ENCODE assay signal across 11 cellular contexts in the genomic region with DNA sequence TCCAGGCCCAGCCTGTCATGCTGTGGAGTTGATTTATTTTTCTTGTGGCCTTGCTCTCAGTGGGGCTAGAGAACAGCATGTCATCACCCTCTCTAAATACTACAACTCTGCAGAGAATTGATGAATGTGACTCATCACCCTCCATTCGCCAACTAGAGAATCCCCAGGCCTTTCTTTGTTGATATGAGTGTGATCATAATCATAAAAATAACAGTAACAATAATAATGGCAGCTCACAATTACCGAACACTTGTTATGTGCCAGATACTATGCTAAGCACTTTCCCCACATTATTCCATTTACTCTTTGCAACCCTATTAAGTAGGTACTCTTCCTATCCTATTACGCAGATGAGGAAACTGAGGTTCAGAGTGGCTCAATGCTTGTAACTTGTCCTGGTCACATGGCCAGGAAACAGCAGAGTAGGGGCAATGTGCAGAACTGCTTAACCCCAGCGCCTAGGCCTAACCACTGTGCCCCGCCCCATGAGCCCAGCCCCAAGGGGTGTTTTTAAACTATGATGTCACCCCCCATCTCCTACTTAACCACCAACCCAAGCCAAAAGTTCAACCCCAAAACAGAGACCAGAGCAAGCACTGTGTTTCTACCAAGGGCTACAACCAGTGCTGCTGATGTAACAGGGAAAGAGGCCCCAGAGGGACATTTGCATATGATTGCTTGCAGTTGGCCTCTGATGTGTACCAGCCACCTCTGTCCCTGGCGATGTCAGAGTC.
A peak's percentile ranks its signal among the peaks of the same experiment; 100 is the strongest.
DNase-seq lines count a peak whose midpoint lies in the region; ATAC-seq, FAIRE-seq and TF ChIP-seq lines count a peak whose summit lies in the region.
"Had no signal": no experiment of that assay in that cellular context is flagged by ENCODE, and none has a peak within 500 bp of the region (broad histone marks: within the 10 kb centered on the region; RNA-seq: fewer than 3 reads in every experiment).

No MANE protein-coding gene starts in this region.

- WGBS in small intestine, 3 donors, result 78 to 87% (median 79%) methylated on average over 6 of the region's 6 CpGs

- H3K4me3 ChIP-seq in HEK293 (ENCODE audit: low read depth, low read length) (no peak overlapping the region), WERI-Rb-1 (ENCODE audit: low read depth, low read length) (no peak overlapping the region), small intestine (ENCODE audit: low read depth in 1 of 2, low read length in 2 of 2) (no peak overlapping the region)

- H3K9me3 ChIP-seq in HEK293 (ENCODE audit: control insufficient read depth, insufficient read depth, low read depth, low read length) (no peaks in the 10 kb centered on the region), WERI-Rb-1 (ENCODE audit: severe bottlenecking) (no peaks in the 10 kb centered on the region), small intestine (ENCODE audit: control insufficient read depth, low read depth) (no peaks in the 10 kb centered on the region)

- H3K27ac ChIP-seq in HEK293 (ENCODE audit: extremely low read depth, low read depth, low read length), result no peak overlapping the region
- no peak overlapping the region for H3K27ac ChIP-seq in WERI-Rb-1
- peak overlapping the region in 1 of 2 donors; percentile 14 for H3K27ac ChIP-seq in small intestine (ENCODE audit: low read depth in 1 of 2, low read length in 1 of 2)
- H3K27ac ChIP-seq: RWPE1 had no signal

- no peaks in the 10 kb centered on the region for H3K36me3 Mint-ChIP-seq in activated T-cell treated with anti-CD3 and anti-CD28 coated beads, Interleukin-2, amount 50 U/mL, for 4 hours (ENCODE audit: insufficient read depth)
- H3K36me3 Mint-ChIP-seq: immature natural killer cell had no signal

- DNase-seq in WERI-Rb-1 (peak; percentile 4), globus pallidus (ENCODE audit: low spot score) (peak; percentile 37), D341Med (ENCODE audit: low spot score) (no peak), small intestine (no peak)
- peak; percentile 10 to 28 for DNase-seq in stimulated activated naive CD8-positive, alpha-beta T cell treated with anti-CD3 and anti-CD28 coated beads, Interleukin-15, amount 100 ng/mL, for 72 hours
- DNase-seq in activated T-cell treated with anti-CD3 and anti-CD28 coated beads, Interleukin-2, amount 50 U/mL, for 4 hours, result no peak
- DNase-seq: activated gamma-delta T cell; immature natural killer cell; stimulated activated CD4-positive, alpha-beta T cell treated with anti-CD3 and anti-CD28 coated beads, Interleukin-4, amount 100 ng/mL, for 1 hour had no signal

- CTCF ChIA-PET in HEK293 (lab: Yijun Ruan, JAX), result no interaction called here

- no peaks in the 10 kb centered on the region for H3K9me3 Mint-ChIP-seq in stimulated activated naive CD8-positive, alpha-beta T cell treated with anti-CD3 and anti-CD28 coated beads, Interleukin-15, amount 100 ng/mL, for 72 hours
- no peaks in the 10 kb centered on the region for H3K9me3 Mint-ChIP-seq in activated T-cell treated with anti-CD3 and anti-CD28 coated beads, Interleukin-2, amount 50 U/mL, for 4 hours
- H3K9me3 Mint-ChIP-seq: immature natural killer cell had no signal

- H3K4me1 ChIP-seq in HEK293 (ENCODE audit: control insufficient read depth, insufficient read depth, low read length) (peaks cover 9% of the 10 kb centered on the region; the same call in 1 of the 2 replicates), small intestine (ENCODE audit: control insufficient read depth in 2 of 2, insufficient read depth in 1 of 2, low read depth in 1 of 2, low read length in 1 of 2) (no peaks in the 10 kb centered on the region)

- POLR2A ChIA-PET in HEK293 (lab: Yijun Ruan, JAX), result no interaction called here

- peak overlapping the region in 1 of 2 donors; percentile 21 for H3K27ac Mint-ChIP-seq in stimulated activated naive CD8-positive, alpha-beta T cell treated with anti-CD3 and anti-CD28 coated beads, Interleukin-15, amount 100 ng/mL, for 72 hours
- H3K27ac Mint-ChIP-seq: immature natural killer cell had no signal

- TF ChIP-seq CTCF in HEK293 (tag by site-specific recombination; IDR thresholded peaks at IDR 0.05) (no peak), WERI-Rb-1 (IDR thresholded peaks at IDR 0.05; ENCODE audit: low read depth, low read length) (no peak)

- H3K27me3 ChIP-seq in WERI-Rb-1 (ENCODE audit: insufficient read depth, low read depth, severe bottlenecking) (no peaks in the 10 kb centered on the region), small intestine (ENCODE audit: control insufficient read depth in 2 of 2, insufficient read depth in 2 of 2, low read length in 2 of 2) (peaks cover 0 to 2% of the 10 kb centered on the region in 2 donors)

- H3K4me1 Mint-ChIP-seq in stimulated activated naive CD8-positive, alpha-beta T cell treated with anti-CD3 and anti-CD28 coated beads, Interleukin-15, amount 100 ng/mL, for 72 hours, result peaks cover 9% of the 10 kb centered on the region
- no peaks in the 10 kb centered on the region for H3K4me1 Mint-ChIP-seq in activated T-cell treated with anti-CD3 and anti-CD28 coated beads, Interleukin-2, amount 50 U/mL, for 4 hours (ENCODE audit: low read depth)
- H3K4me1 Mint-ChIP-seq: immature natural killer cell had no signal

- no peak for FAIRE-seq in small intestine (lab: Jason Lieb, UNC)

- ATAC-seq in stimulated activated naive CD8-positive, alpha-beta T cell treated with anti-CD3 and anti-CD28 coated beads, Interleukin-15, amount 100 ng/mL, for 72 hours, result peak; percentile 80
- no peak for ATAC-seq in activated T-cell treated with anti-CD3 and anti-CD28 coated beads, Interleukin-2, amount 50 U/mL, for 4 hours

- no peak overlapping the region for H3K4me3 Mint-ChIP-seq in stimulated activated naive CD8-positive, alpha-beta T cell treated with anti-CD3 and anti-CD28 coated beads, Interleukin-15, amount 100 ng/mL, for 72 hours
- no peak overlapping the region for H3K4me3 Mint-ChIP-seq in activated T-cell treated with anti-CD3 and anti-CD28 coated beads, Interleukin-2, amount 50 U/mL, for 4 hours
- H3K4me3 Mint-ChIP-seq: immature natural killer cell had no signal

- peaks cover 19% of the 10 kb centered on the region for H3K27me3 Mint-ChIP-seq in stimulated activated naive CD8-positive, alpha-beta T cell treated with anti-CD3 and anti-CD28 coated beads, Interleukin-15, amount 100 ng/mL, for 72 hours
- peaks cover 13% of the 10 kb centered on the region for H3K27me3 Mint-ChIP-seq in activated T-cell treated with anti-CD3 and anti-CD28 coated beads, Interleukin-2, amount 50 U/mL, for 4 hours (ENCODE audit: low read depth)

- H3K36me3 ChIP-seq in HEK293 (ENCODE audit: control insufficient read depth in 2 of 2, insufficient read depth in 1 of 2, low read length in 2 of 2), result no peaks in the 10 kb centered on the region
- no peaks in the 10 kb centered on the region for H3K36me3 ChIP-seq in WERI-Rb-1
- no peaks in the 10 kb centered on the region for H3K36me3 ChIP-seq in small intestine (ENCODE audit: control insufficient read depth in 2 of 2, insufficient read depth in 2 of 2, low read length in 2 of 2)

TF ChIP-seq in HEK293, 187 proteins besides CTCF, POLR2A, EP300 and RAD21 (continues in another document):
- TF ChIP-seq ZNF654 (tag by site-specific recombination; IDR thresholded peaks at IDR 0.05; ENCODE audit: low read depth) (no peak; the same call in 1 of the 2 replicates), MZF1 (tag by site-specific recombination; IDR thresholded peaks at IDR 0.05; ENCODE audit: borderline replicate concordance) (0 out of 2 replicates have a peak, but pooled peaks have one; percentile 39), SALL2 (tag by site-specific recombination; IDR thresholded peaks at IDR 0.05; ENCODE audit: borderline replicate concordance) (no peak), FEZF1 (tag by site-specific recombination; IDR thresholded peaks at IDR 0.05) (peak; percentile 52; the same call in 1 of the 2 replicates), ATF2 (tag by site-specific recombination; IDR thresholded peaks at IDR 0.05; ENCODE audit: low read depth) (peak; percentile 87), ZIC2 (tag by site-specific recombination; IDR thresholded peaks at IDR 0.05) (peak; percentile 75), ZNF133 (tag by site-specific recombination; IDR thresholded peaks at IDR 0.05) (no peak), ZNF473 (tag by site-specific recombination; IDR thresholded peaks at IDR 0.05) (no peak), ZXDB (tag by site-specific recombination; IDR thresholded peaks at IDR 0.05) (no peak), SCRT2 (tag by site-specific recombination; IDR thresholded peaks at IDR 0.05) (peak; percentile 28; the same call in 1 of the 2 replicates)
- TF ChIP-seq, protein P1, sequence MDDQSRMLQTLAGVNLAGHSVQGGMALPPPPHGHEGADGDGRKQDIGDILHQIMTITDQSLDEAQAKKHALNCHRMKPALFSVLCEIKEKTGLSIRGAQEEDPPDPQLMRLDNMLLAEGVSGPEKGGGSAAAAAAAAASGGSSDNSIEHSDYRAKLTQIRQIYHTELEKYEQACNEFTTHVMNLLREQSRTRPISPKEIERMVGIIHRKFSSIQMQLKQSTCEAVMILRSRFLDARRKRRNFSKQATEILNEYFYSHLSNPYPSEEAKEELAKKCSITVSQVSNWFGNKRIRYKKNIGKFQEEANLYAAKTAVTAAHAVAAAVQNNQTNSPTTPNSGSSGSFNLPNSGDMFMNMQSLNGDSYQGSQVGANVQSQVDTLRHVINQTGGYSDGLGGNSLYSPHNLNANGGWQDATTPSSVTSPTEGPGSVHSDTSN (CRISPR knock-in tag; IDR thresholded peaks at IDR 0.05), result no peak

Comparison
In these comparisons a context has a peak if more than half of its experiments do, and no peak if none do; other contexts are left out.
1. DNase-seq: peak in WERI-Rb-1 (single experiment), globus pallidus (single experiment) and stimulated activated naive CD8-positive, alpha-beta T cell treated with anti-CD3 and anti-CD28 coated beads, Interleukin-15, amount 100 ng/mL, for 72 hours (2 of 2); none in D341Med (single experiment), small intestine (single experiment) and activated T-cell treated with anti-CD3 and anti-CD28 coated beads, Interleukin-2, amount 50 U/mL, for 4 hours (single experiment).